ENCODE assay signal across 11 cellular contexts in the genomic region with DNA sequence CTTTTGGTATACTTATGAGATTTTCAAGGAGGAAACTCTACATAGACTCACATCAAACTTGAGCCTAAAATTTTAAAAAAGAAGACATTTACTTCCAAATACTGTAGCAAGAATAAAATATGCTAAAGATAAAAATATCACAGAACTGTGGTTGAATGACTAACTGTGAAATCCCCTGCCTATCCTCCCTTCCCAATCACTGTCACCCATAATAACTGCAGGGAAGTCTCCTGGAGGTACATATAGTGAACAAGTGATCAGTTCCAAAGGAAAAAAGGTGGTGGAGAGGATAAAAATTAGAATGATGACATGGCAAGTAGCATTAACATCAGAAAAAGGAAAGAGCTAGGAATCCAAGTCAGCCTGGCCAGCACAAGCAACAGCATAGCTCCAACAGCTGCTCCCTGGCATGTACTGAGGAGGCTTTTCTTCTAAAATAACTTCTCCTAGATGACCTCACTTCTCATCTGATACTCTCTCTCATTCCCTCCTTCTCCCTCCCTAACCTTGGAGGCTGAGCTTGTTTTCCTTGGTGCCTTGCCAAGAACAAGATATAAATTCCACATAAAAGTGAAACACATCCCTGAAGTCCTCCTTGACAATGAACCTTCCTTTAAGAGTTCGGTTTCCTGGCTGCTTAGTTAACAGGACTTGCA.
DNase-seq lines count a peak whose midpoint lies in the region; ATAC-seq and TF ChIP-seq lines count a peak whose summit lies in the region.
"Had no signal": no experiment of that assay in that cellular context is flagged by ENCODE, and none has a peak within 500 bp of the region (broad histone marks: within the 10 kb centered on the region; RNA-seq: fewer than 3 reads in every experiment).

No MANE protein-coding gene starts in this region.

- H3K79me1 ChIP-seq in H9 (ENCODE audit: insufficient read depth, low read depth, low read length, poor library complexity, severe bottlenecking), result no peaks in the 10 kb centered on the region

- no peak overlapping the region for H3K14ac ChIP-seq in H9 (ENCODE audit: insufficient read depth, low read length)

- H2BK15ac ChIP-seq in H9 (ENCODE audit: low read depth, low read length), result no peak overlapping the region

- H3T11ph ChIP-seq in H9 (ENCODE audit: low read length), result no peak overlapping the region

- H3K4me3 Mint-ChIP-seq in H9, result no peak overlapping the region

- H3K56ac ChIP-seq in H9 (ENCODE audit: insufficient read length, low read depth, low read length), result no peak overlapping the region

- no peaks in the 10 kb centered on the region for H3K79me2 ChIP-seq in H9 (ENCODE audit: insufficient read depth, low read length)

- H3K4ac ChIP-seq in H9 (ENCODE audit: low read depth, low read length), result no peak overlapping the region

- H3K9ac ChIP-seq in H9 (ENCODE audit: extremely low read depth, insufficient read length, low read length), result no peak overlapping the region

- H4K91ac ChIP-seq in H9 (ENCODE audit: insufficient read length, low read depth, low read length), result no peak overlapping the region

- no CpG with 5 or more reads among the region's 1 CpG for WGBS in H9 (ENCODE audit: extremely low coverage, insufficient read length, low lambda C conversion rate)

- DNase-seq in H9 (no peak), globus pallidus (ENCODE audit: low spot score) (peak; percentile 1), renal cortical epithelial cell (ENCODE audit: low read depth) (peak; percentile 82), amniotic stem cell (lab: John Stamatoyannopoulos, UW) (no peak), foreskin fibroblast (no peak), left lobe of liver (ENCODE audit: low spot score) (no peak)
- DNase-seq: activated effector memory CD4-positive, alpha-beta T cell treated with Interleukin-2 at 50 U/mL for 16 hours; erythroblast; mucosa of descending colon had no signal

- H3K36me3 Mint-ChIP-seq in H9 (ENCODE audit: insufficient read depth in 1 of 3, low read depth in 3 of 3), result no peaks in the 10 kb centered on the region

- H3K4me1 Mint-ChIP-seq in H9, result peaks cover 5 to 6% of the 10 kb centered on the region in 2 experiments

- H3K23me2 ChIP-seq in H9 (ENCODE audit: insufficient read length, low read depth, low read length, poor library complexity, severe bottlenecking), result no peaks in the 10 kb centered on the region

- no peaks in the 10 kb centered on the region for H3K9me3 ChIP-seq in H9 (ENCODE audit: control insufficient read depth, low read depth, low read length)
- H3K9me3 ChIP-seq: mucosa of descending colon had no signal

- H3K23ac ChIP-seq in H9 (ENCODE audit: insufficient read length, low read depth, low read length), result no peak overlapping the region

- H2BK120ac ChIP-seq in H9 (ENCODE audit: low read depth, low read length, poor library complexity, severe bottlenecking), result no peak overlapping the region

- H3K27ac Mint-ChIP-seq in H9, result peak overlapping the region in 2 of 3 experiments; percentile 39 to 92; a peak in 2 of 7 replicates

- ATAC-seq in SK-N-SH treated with all-trans-retinoic acid at 6 μM for 48 hours (peak; percentile 69), HG03378 (IDR thresholded peaks at IDR 0.05; ENCODE audit: unreplicated experiment) (no peak), left lobe of liver (no peak)
- ATAC-seq: mucosa of descending colon had no signal

- H3K4me3 ChIP-seq in foreskin fibroblast (ENCODE audit: low read depth in 1 of 2, low read length in 2 of 2), result no peak overlapping the region
- H3K4me3 ChIP-seq: mucosa of descending colon had no signal

- H3K18ac ChIP-seq in H9 (ENCODE audit: insufficient read length, low read depth, low read length), result no peak overlapping the region

- H4K20me1 ChIP-seq in H9 (ENCODE audit: control insufficient read depth, insufficient read depth, insufficient read length), result no peaks in the 10 kb centered on the region

- H2BK20ac ChIP-seq in H9 (ENCODE audit: low read depth, low read length, poor library complexity, severe bottlenecking), result no peak overlapping the region

- no peak overlapping the region for H4K8ac ChIP-seq in H9 (replicated peaks; ENCODE audit: insufficient read length, low read depth, low read length)

- H2BK12ac ChIP-seq in H9 (ENCODE audit: insufficient read length, low read depth, low read length), result no peak overlapping the region

- no peak overlapping the region for H2BK5ac ChIP-seq in H9 (ENCODE audit: insufficient read length, low read length)

- no peak overlapping the region for H3K4me2 ChIP-seq in H9 (ENCODE audit: insufficient read depth, insufficient read length, low read length)

- TF ChIP-seq CTCF in H9 (conservative IDR thresholded peaks at IDR 0.05) (no peak), foreskin fibroblast (IDR thresholded peaks at IDR 0.05; ENCODE audit: low read depth, low read length) (no peak)

- H3K27me3 Mint-ChIP-seq in H9 (ENCODE audit: low read depth), result no peaks in the 10 kb centered on the region

- no peaks in the 10 kb centered on the region for H3K27me3 ChIP-seq in H9 (ENCODE audit: insufficient read depth, low read length)

- no peaks in the 10 kb centered on the region; the same call in 1 of the 2 replicates for H3K4me1 ChIP-seq in H9 (ENCODE audit: insufficient read depth, low read length)

- no peak overlapping the region for H4K5ac ChIP-seq in H9 (ENCODE audit: insufficient read length, low read depth, low read length)

- H3K9me3 Mint-ChIP-seq in H9, result no peaks in the 10 kb centered on the region; a peak in 1 of 5 replicates

- no peak overlapping the region for H3K27ac ChIP-seq in H9 (ENCODE audit: insufficient read length, low read depth, low read length)

- H2AFZ ChIP-seq in H9 (ENCODE audit: low read length), result no peak overlapping the region

- H2AK5ac ChIP-seq in H9 (ENCODE audit: insufficient read length, low read length), result no peak overlapping the region

TF ChIP-seq in SK-N-SH treated with all-trans-retinoic acid at 6 μM for 48 hours, 23 proteins besides CTCF, POLR2A, EP300 and RAD21 (continues in another document):
- peak; percentile 78 for TF ChIP-seq ZNF70 (CRISPR knock-in tag; IDR thresholded peaks at IDR 0.05)
- TF ChIP-seq, protein P1, sequence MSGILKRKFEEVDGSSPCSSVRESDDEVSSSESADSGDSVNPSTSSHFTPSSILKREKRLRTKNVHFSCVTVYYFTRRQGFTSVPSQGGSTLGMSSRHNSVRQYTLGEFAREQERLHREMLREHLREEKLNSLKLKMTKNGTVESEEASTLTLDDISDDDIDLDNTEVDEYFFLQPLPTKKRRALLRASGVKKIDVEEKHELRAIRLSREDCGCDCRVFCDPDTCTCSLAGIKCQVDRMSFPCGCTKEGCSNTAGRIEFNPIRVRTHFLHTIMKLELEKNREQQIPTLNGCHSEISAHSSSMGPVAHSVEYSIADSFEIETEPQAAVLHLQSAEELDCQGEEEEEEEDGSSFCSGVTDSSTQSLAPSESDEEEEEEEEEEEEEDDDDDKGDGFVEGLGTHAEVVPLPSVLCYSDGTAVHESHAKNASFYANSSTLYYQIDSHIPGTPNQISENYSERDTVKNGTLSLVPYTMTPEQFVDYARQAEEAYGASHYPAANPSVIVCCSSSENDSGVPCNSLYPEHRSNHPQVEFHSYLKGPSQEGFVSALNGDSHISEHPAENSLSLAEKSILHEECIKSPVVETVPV (CRISPR knock-in tag; IDR thresholded peaks at IDR 0.05), result no peak
- no peak for TF ChIP-seq ZC3H10 (CRISPR knock-in tag; IDR thresholded peaks at IDR 0.05)
- TF ChIP-seq BACH2 (CRISPR knock-in tag; IDR thresholded peaks at IDR 0.05; ENCODE audit: borderline replicate concordance), result no peak
- TF ChIP-seq, protein P2, sequence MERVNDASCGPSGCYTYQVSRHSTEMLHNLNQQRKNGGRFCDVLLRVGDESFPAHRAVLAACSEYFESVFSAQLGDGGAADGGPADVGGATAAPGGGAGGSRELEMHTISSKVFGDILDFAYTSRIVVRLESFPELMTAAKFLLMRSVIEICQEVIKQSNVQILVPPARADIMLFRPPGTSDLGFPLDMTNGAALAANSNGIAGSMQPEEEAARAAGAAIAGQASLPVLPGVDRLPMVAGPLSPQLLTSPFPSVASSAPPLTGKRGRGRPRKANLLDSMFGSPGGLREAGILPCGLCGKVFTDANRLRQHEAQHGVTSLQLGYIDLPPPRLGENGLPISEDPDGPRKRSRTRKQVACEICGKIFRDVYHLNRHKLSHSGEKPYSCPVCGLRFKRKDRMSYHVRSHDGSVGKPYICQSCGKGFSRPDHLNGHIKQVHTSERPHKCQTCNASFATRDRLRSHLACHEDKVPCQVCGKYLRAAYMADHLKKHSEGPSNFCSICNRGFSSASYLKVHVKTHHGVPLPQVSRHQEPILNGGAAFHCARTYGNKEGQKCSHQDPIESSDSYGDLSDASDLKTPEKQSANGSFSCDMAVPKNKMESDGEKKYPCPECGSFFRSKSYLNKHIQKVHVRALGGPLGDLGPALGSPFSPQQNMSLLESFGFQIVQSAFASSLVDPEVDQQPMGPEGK (CRISPR knock-in tag; IDR thresholded peaks at IDR 0.05; ENCODE audit: borderline replicate concordance), result no peak
- no peak for TF ChIP-seq ARNTL (CRISPR knock-in tag; IDR thresholded peaks at IDR 0.05; ENCODE audit: borderline replicate concordance, low read depth)
- no peak for TF ChIP-seq TCF4 (CRISPR knock-in tag; IDR thresholded peaks at IDR 0.05; ENCODE audit: borderline replicate concordance)
- no peak for TF ChIP-seq GLIS3 (CRISPR knock-in tag; IDR thresholded peaks at IDR 0.05)
- TF ChIP-seq ESRRG (CRISPR knock-in tag; IDR thresholded peaks at IDR 0.05), result peak; percentile 77; the same call in 1 of the 2 replicates
- TF ChIP-seq, protein P3, sequence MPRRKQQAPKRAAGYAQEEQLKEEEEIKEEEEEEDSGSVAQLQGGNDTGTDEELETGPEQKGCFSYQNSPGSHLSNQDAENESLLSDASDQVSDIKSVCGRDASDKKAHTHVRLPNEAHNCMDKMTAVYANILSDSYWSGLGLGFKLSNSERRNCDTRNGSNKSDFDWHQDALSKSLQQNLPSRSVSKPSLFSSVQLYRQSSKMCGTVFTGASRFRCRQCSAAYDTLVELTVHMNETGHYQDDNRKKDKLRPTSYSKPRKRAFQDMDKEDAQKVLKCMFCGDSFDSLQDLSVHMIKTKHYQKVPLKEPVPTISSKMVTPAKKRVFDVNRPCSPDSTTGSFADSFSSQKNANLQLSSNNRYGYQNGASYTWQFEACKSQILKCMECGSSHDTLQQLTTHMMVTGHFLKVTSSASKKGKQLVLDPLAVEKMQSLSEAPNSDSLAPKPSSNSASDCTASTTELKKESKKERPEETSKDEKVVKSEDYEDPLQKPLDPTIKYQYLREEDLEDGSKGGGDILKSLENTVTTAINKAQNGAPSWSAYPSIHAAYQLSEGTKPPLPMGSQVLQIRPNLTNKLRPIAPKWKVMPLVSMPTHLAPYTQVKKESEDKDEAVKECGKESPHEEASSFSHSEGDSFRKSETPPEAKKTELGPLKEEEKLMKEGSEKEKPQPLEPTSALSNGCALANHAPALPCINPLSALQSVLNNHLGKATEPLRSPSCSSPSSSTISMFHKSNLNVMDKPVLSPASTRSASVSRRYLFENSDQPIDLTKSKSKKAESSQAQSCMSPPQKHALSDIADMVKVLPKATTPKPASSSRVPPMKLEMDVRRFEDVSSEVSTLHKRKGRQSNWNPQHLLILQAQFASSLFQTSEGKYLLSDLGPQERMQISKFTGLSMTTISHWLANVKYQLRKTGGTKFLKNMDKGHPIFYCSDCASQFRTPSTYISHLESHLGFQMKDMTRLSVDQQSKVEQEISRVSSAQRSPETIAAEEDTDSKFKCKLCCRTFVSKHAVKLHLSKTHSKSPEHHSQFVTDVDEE (CRISPR knock-in tag; IDR thresholded peaks at IDR 0.05), result 0 out of 2 replicates have a peak, but pooled peaks have one; percentile 16

Comparison
In these comparisons a context has a peak if more than half of its experiments do, and no peak if none do; other contexts are left out.
1. DNase-seq: peak in globus pallidus (single experiment) and renal cortical epithelial cell (single experiment); none in H9 (single experiment), amniotic stem cell (single experiment), foreskin fibroblast (0 of 2) and left lobe of liver (single experiment).